18 cellular contexts compared by ENCODE assay signal in the genomic region with DNA sequence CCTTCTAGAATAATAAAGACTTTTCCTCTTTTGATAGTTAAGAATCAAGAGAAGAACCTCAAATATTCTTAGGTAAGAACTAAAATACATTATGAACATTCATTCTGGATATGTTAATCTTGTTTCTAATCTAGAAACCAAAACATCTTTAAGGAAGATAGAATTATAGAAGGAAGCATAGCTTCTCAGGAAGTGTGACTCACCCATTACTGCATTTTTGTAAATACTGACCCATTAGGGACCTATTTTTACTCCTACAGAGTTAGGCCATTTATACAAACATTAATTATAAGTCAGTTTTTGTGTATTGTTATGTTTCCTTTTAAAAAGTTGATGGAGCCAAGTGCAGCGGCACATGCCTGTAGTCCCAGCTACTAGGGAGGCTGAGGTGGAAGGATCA.
DNase-seq lines count a peak whose midpoint lies in the region; TF ChIP-seq lines count a peak whose summit lies in the region.
"Had no signal": no experiment of that assay in that cellular context is flagged by ENCODE, and none has a peak within 500 bp of the region (broad histone marks: within the 10 kb centered on the region; RNA-seq: fewer than 3 reads in every experiment).

No MANE protein-coding gene starts in this region.

- H3K27me3 ChIP-seq in BLaER1 treated with 17β-estradiol and CSF1 and Interleukin-3, amounts not matched to agents 10 nM and 100 nM, result peaks cover 0 to 11% (median 0%) of the 10 kb centered on the region in 11 experiments; a peak in 1 of 22 replicates
- no peaks in the 10 kb centered on the region for H3K27me3 ChIP-seq in brain microvascular endothelial cell (replicated peaks)
- H3K27me3 ChIP-seq: BLaER1 had no signal

- H3K4me1 ChIP-seq in BLaER1 treated with 17β-estradiol and CSF1 and Interleukin-3, amounts not matched to agents 10 nM and 100 nM, result peaks cover 0 to 38% (median 24%) of the 10 kb centered on the region in 10 experiments; a peak in 15 of 20 replicates
- H3K4me1 ChIP-seq: BLaER1 had no signal

- H3K4me2 ChIP-seq in BLaER1 treated with 17β-estradiol and CSF1 and Interleukin-3, amounts not matched to agents 10 nM and 100 nM, result peak overlapping the region in 7 of 11 experiments; percentile 24 to 94 (median 87); a peak in 13 of 22 replicates
- H3K4me2 ChIP-seq: BLaER1 had no signal

- peak overlapping the region in 5 of 11 experiments; percentile 16 to 78 (median 64); a peak in 8 of 22 replicates for H3K27ac ChIP-seq in BLaER1 treated with 17β-estradiol and CSF1 and Interleukin-3, amounts not matched to agents 10 nM and 100 nM
- peak overlapping the region; percentile 32 for H3K27ac ChIP-seq in brain microvascular endothelial cell
- H3K27ac ChIP-seq: BLaER1 had no signal

- in situ Hi-C loops in brain microvascular endothelial cell (cut with HindIII; ENCODE audit: low pct_ligation_motif_present, low sequenced_read_pairs), result no loop called here

- H3K9ac ChIP-seq in BLaER1 treated with 17β-estradiol and CSF1 and Interleukin-3, amounts not matched to agents 10 nM and 100 nM, result peak overlapping the region in 1 of 11 experiments; percentile 58; a peak in 2 of 22 replicates
- H3K9ac ChIP-seq: BLaER1 had no signal

- DNase-seq in LHCN-M2 (ENCODE audit: low read depth) (peak; percentile 34), brain microvascular endothelial cell (no peak), kidney tubule cell (ENCODE audit: low spot score) (peak; percentile 31), medulla oblongata (ENCODE audit: extremely low spot score) (no peak), GM20000 (ENCODE audit: low spot score) (no peak), midbrain (lab: John Stamatoyannopoulos, UW) (no peak)
- no peak for DNase-seq in activated CD4-positive, alpha-beta T cell treated with anti-CD3 and anti-CD28 coated beads for 1 hour
- DNase-seq: activated CD4-positive, alpha-beta T cell treated with anti-CD3 and anti-CD28 coated beads, Interleukin-2, amount 50 U/mL, for 4 hours; anterior cingulate cortex; effector CD4-positive, alpha-beta T cell; GDM1; left cardiac atrium; NCI-H1105; NCI-H446; retina; stimulated activated CD4-positive, alpha-beta T cell treated with anti-CD3 and anti-CD28 coated beads, Interleukin-2, amount 100 ng/mL, for 48 hours had no signal

- H3K36me3 ChIP-seq in BLaER1 treated with 17β-estradiol and CSF1 and Interleukin-3, amounts not matched to agents 10 nM and 100 nM, result no peaks in the 10 kb centered on the region
- H3K36me3 ChIP-seq in brain microvascular endothelial cell (replicated peaks), result no peaks in the 10 kb centered on the region
- H3K36me3 ChIP-seq: BLaER1 had no signal

- no peak overlapping the region for H3K4me3 ChIP-seq in BLaER1 treated with 17β-estradiol and CSF1 and Interleukin-3, amounts not matched to agents 10 nM and 100 nM
- H3K4me3 ChIP-seq in brain microvascular endothelial cell (ENCODE audit: low read depth, low read length), result no peak overlapping the region
- H3K4me3 ChIP-seq: BLaER1 had no signal

- H3K9me3 ChIP-seq in BLaER1 treated with 17β-estradiol and CSF1 and Interleukin-3, amounts not matched to agents 10 nM and 100 nM (replicated peaks in 1 of 11), result no peaks in the 10 kb centered on the region
- H3K9me3 ChIP-seq: BLaER1 had no signal

- TF ChIP-seq CTCF in brain microvascular endothelial cell (IDR thresholded peaks at IDR 0.05; ENCODE audit: low read depth, low read length, missing control alignments) (no peak), GM20000 (IDR thresholded peaks at IDR 0.05; ENCODE audit: extremely low read depth, missing control alignments) (no peak)

- H4K20me1 ChIP-seq in BLaER1 treated with 17β-estradiol and CSF1 and Interleukin-3, amounts not matched to agents 10 nM and 100 nM, result no peaks in the 10 kb centered on the region
- H4K20me1 ChIP-seq: BLaER1 had no signal

Comparison
In these comparisons a context has a peak if more than half of its experiments do, and no peak if none do; other contexts are left out.
1. DNase-seq: peak in LHCN-M2 (single experiment) and kidney tubule cell (single experiment); none in brain microvascular endothelial cell (single experiment), activated CD4-positive, alpha-beta T cell treated with anti-CD3 and anti-CD28 coated beads for 1 hour (single experiment), medulla oblongata (single experiment), GM20000 (single experiment) and midbrain (single experiment).